ENCODE assay signal across 18 cellular contexts in genomic region chr20:7301807-7302206, GRCh38.
"Had no signal": no experiment of that assay in that cellular context is flagged by ENCODE, and none has a peak within 500 bp of the region (broad histone marks: within the 10 kb centered on the region; RNA-seq: fewer than 3 reads in every experiment).

No MANE protein-coding gene starts in this region.

- H3K4me1 ChIP-seq: Peyer's patch had no signal

- DNase-seq: activated B cell treated with CpG ODN at 0.5 μM for 24 hours; activated CD4-positive, alpha-beta T cell treated with anti-CD3 and anti-CD28 coated beads for 1 hour; activated CD4-positive, alpha-beta T cell treated with anti-CD3 and anti-CD28 coated beads, Interleukin-2, amount 10 ng/mL, durations not matched to agents 24 days and 14 days; activated CD4-positive, alpha-beta T cell treated with anti-CD3 and anti-CD28 coated beads, Interleukin-2, amount 50 U/mL, for 48 hours; activated effector memory CD4-positive, alpha-beta T cell treated with anti-CD3 and anti-CD28 coated beads, Interleukin-2, amount 50 U/mL, for 16 hours; activated naive CD4-positive, alpha-beta T cell treated with anti-CD3 and anti-CD28 coated beads for 36 hours; activated naive CD8-positive, alpha-beta T cell treated with anti-CD3 and anti-CD28 coated beads for 36 hours; activated T-cell treated with anti-CD3 and anti-CD28 coated beads, Interleukin-2, amount 50 U/mL, for 4 hours; central memory CD4-positive, alpha-beta T cell; MM.1S; NCI-H1105; NCI-H1436 treated with DMSO at 0.1 percent for 48 hours; NCI-H187; NCI-H2081; NCI-H524; Peyer's patch; SHP77 had no signal

- H3K9me3 ChIP-seq: Peyer's patch had no signal

- H3K36me3 ChIP-seq: Peyer's patch had no signal

- H3K9me3 Mint-ChIP-seq: activated naive CD8-positive, alpha-beta T cell treated with anti-CD3 and anti-CD28 coated beads for 36 hours; T-helper 1 cell treated with Interleukin-12 subunit alpha and Interleukin-12 subunit beta and Interleukin-4 antibody, amounts not matched to agents 30 μg/mL and 1 μg/mL, for 36 hours had no signal

- H3K36me3 Mint-ChIP-seq: activated naive CD8-positive, alpha-beta T cell treated with anti-CD3 and anti-CD28 coated beads for 36 hours had no signal

- ATAC-seq: activated T-cell treated with anti-CD3 and anti-CD28 coated beads, Interleukin-2, amount 50 U/mL, for 4 hours had no signal

- H3K4me3 ChIP-seq: Peyer's patch had no signal

- H3K27me3 Mint-ChIP-seq: activated B cell treated with CpG ODN at 0.5 μM for 24 hours; activated CD4-positive, alpha-beta T cell treated with anti-CD3 and anti-CD28 coated beads, Interleukin-2, amount 10 ng/mL, durations not matched to agents 24 days and 14 days; activated naive CD8-positive, alpha-beta T cell treated with anti-CD3 and anti-CD28 coated beads for 36 hours had no signal

- H3K27ac Mint-ChIP-seq: activated B cell treated with CpG ODN at 0.5 μM for 24 hours; activated CD4-positive, alpha-beta T cell treated with anti-CD3 and anti-CD28 coated beads, Interleukin-2, amount 10 ng/mL, durations not matched to agents 24 days and 14 days; activated naive CD4-positive, alpha-beta T cell treated with anti-CD3 and anti-CD28 coated beads for 36 hours; activated naive CD8-positive, alpha-beta T cell treated with anti-CD3 and anti-CD28 coated beads for 36 hours; T-helper 1 cell treated with Interleukin-12 subunit alpha and Interleukin-12 subunit beta and Interleukin-4 antibody, amounts not matched to agents 30 μg/mL and 1 μg/mL, for 36 hours had no signal

- H3K4me3 Mint-ChIP-seq: activated B cell treated with CpG ODN at 0.5 μM for 24 hours; activated CD4-positive, alpha-beta T cell treated with anti-CD3 and anti-CD28 coated beads, Interleukin-2, amount 10 ng/mL, durations not matched to agents 24 days and 14 days; activated naive CD4-positive, alpha-beta T cell treated with anti-CD3 and anti-CD28 coated beads for 36 hours; activated naive CD8-positive, alpha-beta T cell treated with anti-CD3 and anti-CD28 coated beads for 36 hours; activated T-cell treated with anti-CD3 and anti-CD28 coated beads, Interleukin-2, amount 50 U/mL, for 4 hours; T-helper 1 cell treated with Interleukin-12 subunit alpha and Interleukin-12 subunit beta and Interleukin-4 antibody, amounts not matched to agents 30 μg/mL and 1 μg/mL, for 36 hours had no signal

- H3K27me3 ChIP-seq: Peyer's patch had no signal

- H3K27ac ChIP-seq: Peyer's patch had no signal

- H3K4me1 Mint-ChIP-seq: activated B cell treated with CpG ODN at 0.5 μM for 24 hours; activated CD4-positive, alpha-beta T cell treated with anti-CD3 and anti-CD28 coated beads, Interleukin-2, amount 10 ng/mL, durations not matched to agents 24 days and 14 days; activated naive CD8-positive, alpha-beta T cell treated with anti-CD3 and anti-CD28 coated beads for 36 hours had no signal
